Comparison of ENCODE assay signal across 13 cellular contexts in genomic region chr6:3912366-3913076, GRCh38.
DNase-seq lines count a peak whose midpoint lies in the region; ATAC-seq, FAIRE-seq and TF ChIP-seq lines count a peak whose summit lies in the region.
"Had no signal": no experiment of that assay in that cellular context is flagged by ENCODE, and none has a peak within 500 bp of the region (broad histone marks: within the 10 kb centered on the region; RNA-seq: fewer than 3 reads in every experiment).

No MANE protein-coding gene starts in this region.

- H3K4me1 ChIP-seq in kidney (ENCODE audit: control insufficient read depth in 1 of 2, insufficient read depth in 1 of 2, low read depth in 1 of 2, low read length in 2 of 2) (peaks cover 18 to 32% of the 10 kb centered on the region in 2 donors), smooth muscle cell (ENCODE audit: low read depth) (peaks cover 14% of the 10 kb centered on the region)

- peak overlapping the region; percentile 61 for H3K4me2 ChIP-seq in smooth muscle cell

- no peaks in the 10 kb centered on the region for H3K36me3 ChIP-seq in brain microvascular endothelial cell (replicated peaks)
- no peaks in the 10 kb centered on the region for H3K36me3 ChIP-seq in kidney (ENCODE audit: control insufficient read depth in 1 of 2, insufficient read depth in 2 of 2, low read length in 2 of 2)
- no peaks in the 10 kb centered on the region for H3K36me3 ChIP-seq in smooth muscle cell (ENCODE audit: low read depth)

- no peaks in the 10 kb centered on the region for H4K20me1 ChIP-seq in smooth muscle cell (ENCODE audit: low read depth)

- H3K9ac ChIP-seq in kidney (ENCODE audit: low read length in 2 of 2) (no peak overlapping the region), smooth muscle cell (ENCODE audit: low read depth) (peak overlapping the region; percentile 63)

- H2AFZ ChIP-seq in smooth muscle cell (ENCODE audit: low read depth) = no peak overlapping the region

- no peak for FAIRE-seq in kidney (lab: Jason Lieb, UNC)
- FAIRE-seq: GM12891 had no signal

- H3K9me3 ChIP-seq in kidney (ENCODE audit: control insufficient read depth in 1 of 2, low read length in 2 of 2) (no peaks in the 10 kb centered on the region), smooth muscle cell (replicated peaks; ENCODE audit: low read depth) (no peaks in the 10 kb centered on the region)

- H3K27me3 ChIP-seq in brain microvascular endothelial cell (replicated peaks) (no peaks in the 10 kb centered on the region), smooth muscle cell (ENCODE audit: low read depth) (no peaks in the 10 kb centered on the region)

- in situ Hi-C loops in brain microvascular endothelial cell (cut with HindIII; ENCODE audit: low pct_ligation_motif_present, low sequenced_read_pairs) = no loop called here

- no peaks in the 10 kb centered on the region for H3K79me2 ChIP-seq in smooth muscle cell (ENCODE audit: low read depth)

- H3K27ac ChIP-seq in brain microvascular endothelial cell = peak overlapping the region; percentile 74
- H3K27ac ChIP-seq in kidney (ENCODE audit: low read depth in 2 of 2, low read length in 2 of 2) = peak overlapping the region; percentile 62 to 73
- H3K27ac ChIP-seq in smooth muscle cell (ENCODE audit: low read depth) = peak overlapping the region; percentile 94

- H3K4me3 ChIP-seq in brain microvascular endothelial cell (ENCODE audit: low read depth, low read length) (no peak overlapping the region), kidney (ENCODE audit: low read length in 2 of 2) (no peak overlapping the region), smooth muscle cell (no peak overlapping the region)

- 79% methylated on average over 3 of the region's 3 CpGs for WGBS in smooth muscle cell (ENCODE audit: low lambda C conversion rate)

- DNase-seq in DMS 273 treated with DMSO at 0.1 percent for 48 hours (lab: John Stamatoyannopoulos, UW) = peak; percentile 51
- no peak for DNase-seq in brain microvascular endothelial cell
- DNase-seq in kidney = no peak
- DNase-seq in smooth muscle cell (lab: John Stamatoyannopoulos, UW; ENCODE audit: unreplicated experiment) = no peak
- DNase-seq: activated T-cell treated with anti-CD3 and anti-CD28 coated beads for 4 hours; CD4-positive, CD25-positive, alpha-beta regulatory T cell; naive thymus-derived CD8-positive, alpha-beta T cell; stimulated activated CD4-positive, alpha-beta T cell treated with anti-CD3 and anti-CD28 coated beads, Interleukin-4, amount 100 ng/mL, for 4 hours had no signal

- H3F3A ChIP-seq in smooth muscle cell (ENCODE audit: low read depth) = peaks cover 11% of the 10 kb centered on the region

- TF ChIP-seq CTCF in brain microvascular endothelial cell (IDR thresholded peaks at IDR 0.05; ENCODE audit: low read depth, low read length, missing control alignments) (no peak), kidney (IDR thresholded peaks at IDR 0.05; ENCODE audit: borderline replicate concordance, extremely low read depth, insufficient read depth) (no peak), smooth muscle cell (IDR thresholded peaks at IDR 0.05; ENCODE audit: borderline replicate concordance, insufficient read depth, poor library complexity, severe bottlenecking) (no peak)

- intact Hi-C loops in kidney (cut with DNase I) = no loop called here

- ATAC-seq in HG03025 (IDR thresholded peaks at IDR 0.05; ENCODE audit: low FRiP score, unreplicated experiment) (no peak), GM19328 (IDR thresholded peaks at IDR 0.05; ENCODE audit: unreplicated experiment) (no peak), GM19023 (IDR thresholded peaks at IDR 0.05; ENCODE audit: unreplicated experiment) (no peak), HG03135 (IDR thresholded peaks at IDR 0.05; ENCODE audit: unreplicated experiment) (no peak)
- ATAC-seq: naive thymus-derived CD8-positive, alpha-beta T cell had no signal
